Comparison of ENCODE assay signal across 3 cellular contexts in genomic region chr11:91796999-91797398, GRCh38.
TF ChIP-seq lines count a peak whose summit lies in the region.

No MANE protein-coding gene starts in this region.

TF ChIP-seq in liver, 16 proteins besides CTCF, POLR2A, EP300 and RAD21:
- TF ChIP-seq, protein P1, sequence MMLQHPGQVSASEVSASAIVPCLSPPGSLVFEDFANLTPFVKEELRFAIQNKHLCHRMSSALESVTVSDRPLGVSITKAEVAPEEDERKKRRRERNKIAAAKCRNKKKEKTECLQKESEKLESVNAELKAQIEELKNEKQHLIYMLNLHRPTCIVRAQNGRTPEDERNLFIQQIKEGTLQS (IDR thresholded peaks at IDR 0.05): no peak
- TF ChIP-seq JUND (IDR thresholded peaks at IDR 0.05): peak; percentile 77 to 84
TF ChIP-seq in liver: peak in this region for 1.

TF ChIP-seq in HepG2, 621 proteins besides CTCF, POLR2A, EP300 and RAD21:
- TF ChIP-seq ZNF780A (CRISPR knock-in tag; IDR thresholded peaks at IDR 0.05) (no peak), AFF4 (CRISPR knock-in tag; IDR thresholded peaks at IDR 0.05) (no peak), SOX6 (IDR thresholded peaks at IDR 0.05) (no peak), SOX6 (CRISPR knock-in tag; IDR thresholded peaks at IDR 0.05) (no peak), MTF2 (CRISPR knock-in tag; IDR thresholded peaks at IDR 0.05; ENCODE audit: borderline replicate concordance) (no peak), ZNF282 (IDR thresholded peaks at IDR 0.05; ENCODE audit: partially characterized antibody) (no peak), SMC3 (IDR thresholded peaks at IDR 0.05; ENCODE audit: low read length) (no peak), E2F5 (CRISPR knock-in tag; conservative IDR thresholded peaks at IDR 0.05) (no peak), ZNF670 (CRISPR knock-in tag; IDR thresholded peaks at IDR 0.05; ENCODE audit: borderline replicate concordance) (no peak), PBX2 (CRISPR knock-in tag; IDR thresholded peaks at IDR 0.05) (no peak), ETV6 (CRISPR knock-in tag; conservative IDR thresholded peaks at IDR 0.05) (no peak), ZSCAN22 (CRISPR knock-in tag; IDR thresholded peaks at IDR 0.05) (no peak), EED (CRISPR knock-in tag; IDR thresholded peaks at IDR 0.05) (no peak), NFE2L2 (IDR thresholded peaks at IDR 0.05; ENCODE audit: low read length) (no peak), RBFOX2 (IDR thresholded peaks at IDR 0.05; ENCODE audit: low read depth, low read length) (no peak), DBP (CRISPR knock-in tag; IDR thresholded peaks at IDR 0.05; ENCODE audit: not compliant biosample characterization) (no peak), TCF7L2 (IDR thresholded peaks at IDR 0.05; ENCODE audit: low read depth, low read length) (no peak), ZNF180 (CRISPR knock-in tag; IDR thresholded peaks at IDR 0.05; ENCODE audit: borderline replicate concordance, low read depth) (no peak), TOPORS (CRISPR knock-in tag; IDR thresholded peaks at IDR 0.05) (no peak)

TF ChIP-seq in endothelial cell of umbilical vein, 7 proteins besides CTCF, POLR2A, EP300 and RAD21:
- TF ChIP-seq FOS (IDR thresholded peaks at IDR 0.05; ENCODE audit: borderline replicate concordance, insufficient read depth, low read length) (no peak), MYC (IDR thresholded peaks at IDR 0.05; ENCODE audit: low read depth, low read length) (no peak), POLR2AphosphoS5 (IDR thresholded peaks at IDR 0.05; ENCODE audit: insufficient read depth, low read depth, low read length) (no peak), EZH2 (IDR thresholded peaks at IDR 0.05; ENCODE audit: borderline replicate concordance, low read depth, low read length, severe bottlenecking) (no peak), JUN (IDR thresholded peaks at IDR 0.05; ENCODE audit: borderline replicate concordance, insufficient read depth, insufficient read length, low read depth) (no peak), GATA2 (IDR thresholded peaks at IDR 0.05; ENCODE audit: insufficient read depth, insufficient read length, low read depth, low read length) (no peak)
- TF ChIP-seq, protein P2, sequence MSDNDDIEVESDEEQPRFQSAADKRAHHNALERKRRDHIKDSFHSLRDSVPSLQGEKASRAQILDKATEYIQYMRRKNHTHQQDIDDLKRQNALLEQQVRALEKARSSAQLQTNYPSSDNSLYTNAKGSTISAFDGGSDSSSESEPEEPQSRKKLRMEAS (IDR thresholded peaks at IDR 0.05; ENCODE audit: insufficient read depth, insufficient read length): no peak
